In genomic region chr1:240031009-240031408, GRCh38 we compare ENCODE assay signal across 16 cellular contexts.
DNase-seq lines count a peak whose midpoint lies in the region; ATAC-seq and TF ChIP-seq lines count a peak whose summit lies in the region.
"Had no signal": no experiment of that assay in that cellular context is flagged by ENCODE, and none has a peak within 500 bp of the region (broad histone marks: within the 10 kb centered on the region; RNA-seq: fewer than 3 reads in every experiment).

No MANE protein-coding gene starts in this region.

- no peaks in the 10 kb centered on the region for H3K4me1 Mint-ChIP-seq in neural progenitor cell

- no peaks in the 10 kb centered on the region for H3K79me1 ChIP-seq in mesendoderm (ENCODE audit: low read length)

- H2BK120ac ChIP-seq in mesendoderm (ENCODE audit: low read depth, low read length): no peak overlapping the region

- peak overlapping the region; percentile 90 for H2BK5ac ChIP-seq in mesendoderm (ENCODE audit: low read length)

- H3K27ac Mint-ChIP-seq in neural progenitor cell: no peak overlapping the region
- H3K27ac Mint-ChIP-seq: CD4-positive, alpha-beta T cell; type B pancreatic cell had no signal

- H3K27ac ChIP-seq in mesendoderm (ENCODE audit: low read depth, low read length) (no peak overlapping the region), neural progenitor cell (no peak overlapping the region)
- H3K27ac ChIP-seq: coronary artery had no signal

- ATAC-seq in GM18517 (IDR thresholded peaks at IDR 0.05; ENCODE audit: unreplicated experiment): no peak
- ATAC-seq: GM12878 had no signal

- H3K56ac ChIP-seq in mesendoderm (ENCODE audit: low read length): peak overlapping the region; percentile 74

- H3K4ac ChIP-seq in mesendoderm (ENCODE audit: low read depth, low read length): peak overlapping the region; percentile 71

- H4K8ac ChIP-seq in mesendoderm (ENCODE audit: low read depth, low read length): no peak overlapping the region

- H3K4me3 ChIP-seq in AG10803 (ENCODE audit: low read length): no peak overlapping the region
- no peak overlapping the region for H3K4me3 ChIP-seq in choroid plexus epithelial cell (ENCODE audit: low read depth, low read length)
- no peak overlapping the region for H3K4me3 ChIP-seq in mesendoderm (ENCODE audit: low read length)
- H3K4me3 ChIP-seq in neural progenitor cell: no peak overlapping the region
- H3K4me3 ChIP-seq: coronary artery, GM12878 had no signal

- peak overlapping the region; percentile 20 for H3K18ac ChIP-seq in mesendoderm (ENCODE audit: low read length)

- H3K4me3 Mint-ChIP-seq in neural progenitor cell: no peak overlapping the region
- H3K4me3 Mint-ChIP-seq: CD4-positive, alpha-beta T cell; type B pancreatic cell had no signal

- H3K27me3 ChIP-seq in mesendoderm (ENCODE audit: insufficient read depth, low read length, poor library complexity) (no peaks in the 10 kb centered on the region), neural progenitor cell (no peaks in the 10 kb centered on the region)

- peak overlapping the region; percentile 84 for H4K5ac ChIP-seq in mesendoderm (ENCODE audit: low read length)

- H3K27me3 Mint-ChIP-seq in neural progenitor cell (ENCODE audit: insufficient read depth, low read depth): no peaks in the 10 kb centered on the region
- H3K27me3 Mint-ChIP-seq: CD4-positive, alpha-beta T cell had no signal

- H2AK5ac ChIP-seq in mesendoderm (ENCODE audit: low read length): no peak overlapping the region

- peak; percentile 98 for DNase-seq in AG10803 (ENCODE audit: low read depth)
- DNase-seq in NCI-H226: peak; percentile 84
- DNase-seq in choroid plexus epithelial cell (ENCODE audit: low read depth): peak; percentile 95
- DNase-seq in mesendoderm: peak; percentile 41
- no peak for DNase-seq in neural progenitor cell (ENCODE audit: low spot score)
- no peak for DNase-seq in SIG-M5 treated with dmso at 0.1 percent for 504 hours (lab: John Stamatoyannopoulos, UW; ENCODE audit: unreplicated experiment)
- DNase-seq in NCI-H446 treated with DMSO at 0.1 percent for 48 hours (lab: John Stamatoyannopoulos, UW): no peak
- DNase-seq: activated effector memory CD4-positive, alpha-beta T cell treated with anti-CD3 and anti-CD28 coated beads, Interleukin-2, amount 50 U/mL, for 16 hours; CD4-positive, alpha-beta T cell; midbrain; NCI-H1048; retina had no signal

- H3K4me2 ChIP-seq in mesendoderm (ENCODE audit: low read length): no peak overlapping the region
- H3K4me2 ChIP-seq in neural progenitor cell: no peak overlapping the region

- no peaks in the 10 kb centered on the region for H3K79me2 ChIP-seq in mesendoderm (ENCODE audit: control insufficient read depth, insufficient read depth, low read length)
- H3K79me2 ChIP-seq in neural progenitor cell (ENCODE audit: low read depth): no peaks in the 10 kb centered on the region

- H2AFZ ChIP-seq in neural progenitor cell (replicated peaks): no peak overlapping the region

- no peaks in the 10 kb centered on the region for H3K36me3 ChIP-seq in mesendoderm (ENCODE audit: control insufficient read depth, insufficient read depth, low read length)
- H3K36me3 ChIP-seq in neural progenitor cell: no peaks in the 10 kb centered on the region

- TF ChIP-seq CTCF in AG10803 (conservative IDR thresholded peaks at IDR 0.05; ENCODE audit: low read length) (0 out of 2 replicates have a peak, but pooled peaks have one; percentile 4), choroid plexus epithelial cell (conservative IDR thresholded peaks at IDR 0.05; ENCODE audit: low read depth, low read length) (peak; percentile 6), neural progenitor cell (IDR thresholded peaks at IDR 0.05) (no peak)

- no CpG with 5 or more reads among the region's 5 CpGs for WGBS in mesendoderm (ENCODE audit: extremely low coverage, insufficient coverage, low lambda C conversion rate)

- H3K9me3 ChIP-seq in neural progenitor cell (ENCODE audit: low read depth): no peaks in the 10 kb centered on the region

- H3K9me3 Mint-ChIP-seq in neural progenitor cell: no peaks in the 10 kb centered on the region
- H3K9me3 Mint-ChIP-seq: CD4-positive, alpha-beta T cell; type B pancreatic cell had no signal

- H2BK15ac ChIP-seq in mesendoderm (replicated peaks; ENCODE audit: low read depth): no peak overlapping the region

- H3K23ac ChIP-seq in mesendoderm (ENCODE audit: low read length): no peak overlapping the region

- H4K20me1 ChIP-seq in neural progenitor cell (ENCODE audit: low read depth): no peaks in the 10 kb centered on the region

- no peaks in the 10 kb centered on the region for H3F3A ChIP-seq in neural progenitor cell (ENCODE audit: low read depth)

- H3K9ac ChIP-seq in mesendoderm (ENCODE audit: low read length) (no peak overlapping the region), neural progenitor cell (no peak overlapping the region)

- no peaks in the 10 kb centered on the region for H3K36me3 Mint-ChIP-seq in neural progenitor cell
- H3K36me3 Mint-ChIP-seq: type B pancreatic cell had no signal

- peaks cover 12% of the 10 kb centered on the region for H3K4me1 ChIP-seq in mesendoderm (ENCODE audit: control insufficient read depth, low read depth, low read length)
- no peaks in the 10 kb centered on the region for H3K4me1 ChIP-seq in neural progenitor cell

Comparison
In these comparisons a context has a peak if more than half of its experiments do, and no peak if none do; other contexts are left out.
1. DNase-seq: peak in AG10803 (single experiment), NCI-H226 (single experiment), choroid plexus epithelial cell (single experiment) and mesendoderm (single experiment); none in neural progenitor cell (single experiment), SIG-M5 treated with dmso at 0.1 percent for 504 hours (single experiment) and NCI-H446 treated with DMSO at 0.1 percent for 48 hours (single experiment).